In the genomic region with DNA sequence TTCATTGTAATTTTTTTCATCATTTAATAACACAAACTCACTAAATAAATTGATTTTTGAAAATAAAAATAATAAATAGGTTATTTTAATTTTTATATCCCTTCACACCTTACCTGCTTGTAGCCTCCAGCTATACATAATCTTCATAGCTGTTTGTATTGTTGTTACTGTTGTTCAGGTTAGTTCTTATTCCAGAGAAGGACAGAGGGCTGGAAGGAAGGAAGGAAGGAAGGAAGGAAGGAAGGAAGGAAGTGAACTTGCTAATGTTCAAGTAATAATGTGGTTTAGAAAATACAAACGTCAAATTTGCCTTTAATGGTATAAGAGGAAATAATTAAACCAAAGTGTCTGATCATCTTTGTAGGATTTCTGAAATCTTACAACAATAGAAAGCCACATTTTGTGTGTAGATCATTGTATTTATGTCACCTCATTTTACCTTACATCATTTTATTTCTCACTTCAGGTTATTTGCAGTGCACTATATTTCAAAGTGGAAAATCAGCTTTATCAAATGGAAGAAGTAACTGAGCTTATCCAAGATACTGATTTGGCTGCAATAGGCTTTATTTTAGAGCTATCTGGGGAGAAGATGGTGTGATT, we compare ENCODE assay signal across 24 cellular contexts.
"Had no signal": no experiment of that assay in that cellular context is flagged by ENCODE, and none has a peak within 500 bp of the region (broad histone marks: within the 10 kb centered on the region; RNA-seq: fewer than 3 reads in every experiment).

No MANE protein-coding gene starts in this region.

- ATAC-seq: foreskin keratinocyte; heart left ventricle; left cardiac atrium; left lung; left ventricle myocardium superior; lower lobe of right lung; mucosa of descending colon; naive thymus-derived CD8-positive, alpha-beta T cell had no signal

- H3K27me3 Mint-ChIP-seq: naive B cell had no signal

- H3K27me3 ChIP-seq: dorsolateral prefrontal cortex, esophagus muscularis mucosa, foreskin keratinocyte, heart left ventricle, hepatocyte, left lung had no signal

- H3K27ac ChIP-seq: coronary artery, dorsolateral prefrontal cortex, esophagus muscularis mucosa, foreskin keratinocyte, heart left ventricle, hepatocyte, left lung, lower lobe of right lung had no signal

- H3K4me1 Mint-ChIP-seq: immature natural killer cell; naive B cell; naive thymus-derived CD8-positive, alpha-beta T cell had no signal

- H3K36me3 Mint-ChIP-seq: immature natural killer cell; naive B cell; naive thymus-derived CD8-positive, alpha-beta T cell had no signal

- H3K9me3 ChIP-seq: heart left ventricle, lower lobe of right lung had no signal

- H3K4me3 ChIP-seq: coronary artery, dorsolateral prefrontal cortex, esophagus muscularis mucosa, heart left ventricle, hepatocyte, left lung, lower lobe of right lung, mucosa of descending colon had no signal

- H3K79me2 ChIP-seq: hepatocyte had no signal

- DNase-seq: dermis blood vessel endothelial cell; dorsolateral prefrontal cortex; effector CD4-positive, alpha-beta T cell; effector memory CD4-positive, alpha-beta T cell; foreskin keratinocyte; heart left ventricle; hypothalamus; immature natural killer cell; islet precursor cell; left cardiac atrium; left lung; left ventricle myocardium superior; lower lobe of right lung; mesenchymal stem cell; mucosa of descending colon; naive B cell; naive thymus-derived CD8-positive, alpha-beta T cell had no signal

- H3K36me3 ChIP-seq: esophagus muscularis mucosa, heart left ventricle, left lung, lower lobe of right lung had no signal

- H2AFZ ChIP-seq: hepatocyte had no signal

- H3K4me1 ChIP-seq: esophagus muscularis mucosa, foreskin keratinocyte, heart left ventricle, left lung, lower lobe of right lung had no signal

- H3K4me2 ChIP-seq: hepatocyte had no signal

- H3K27ac Mint-ChIP-seq: immature natural killer cell; mesothelial cell of epicardium; naive thymus-derived CD8-positive, alpha-beta T cell had no signal

- FAIRE-seq: colon, endothelial cell of umbilical vein, frontal cortex had no signal

- H3K4me3 Mint-ChIP-seq: immature natural killer cell; mesothelial cell of epicardium; naive B cell; naive thymus-derived CD8-positive, alpha-beta T cell had no signal
